ENCODE assay signal across 9 cellular contexts in genomic region chr14:89428163-89428523, GRCh38. TPM values are rescaled to one million over a fixed set of nuclear protein-coding genes. Genes with fewer than 3 reads are reported as not detected.
DNase-seq lines count a peak whose midpoint lies in the region; ATAC-seq and TF ChIP-seq lines count a peak whose summit lies in the region.
"Had no signal": no experiment of that assay in that cellular context is flagged by ENCODE, and none has a peak within 500 bp of the region (broad histone marks: within the 10 kb centered on the region; RNA-seq: fewer than 3 reads in every experiment).

No MANE protein-coding gene starts in this region.

- peak overlapping the region; percentile 94 for H3K27ac Mint-ChIP-seq in activated CD4-positive, alpha-beta T cell treated with anti-CD3 and anti-CD28 coated beads for 36 hours

- WGBS in right lobe of liver (ENCODE audit: insufficient coverage, low coverage, low lambda C conversion rate, missing lambda C conversion rate), result 65% methylated on average over 2 of the region's 2 CpGs

- ATAC-seq in activated CD4-positive, alpha-beta T cell treated with anti-CD3 and anti-CD28 coated beads for 36 hours, result no peak
- ATAC-seq in right lobe of liver, result peak in 1 of 4 donors; percentile 32
- ATAC-seq in thoracic aorta (ENCODE audit: insufficient number of reproducible peaks, low FRiP score, low read depth), result no peak
- ATAC-seq in HG02973 (IDR thresholded peaks at IDR 0.05; ENCODE audit: unreplicated experiment), result no peak

- peak overlapping the region; percentile 68 for H3K9ac ChIP-seq in adipocyte (ENCODE audit: low read length)

- H3K9me3 ChIP-seq in adipocyte (ENCODE audit: control insufficient read depth, low read length) (no peaks in the 10 kb centered on the region), right lobe of liver (no peaks in the 10 kb centered on the region), thoracic aorta (no peaks in the 10 kb centered on the region)

- peak overlapping the region; percentile 57 for H3K4me3 ChIP-seq in adipocyte (ENCODE audit: low read length)
- no peak overlapping the region for H3K4me3 ChIP-seq in right lobe of liver
- H3K4me3 ChIP-seq in thoracic aorta, result peak overlapping the region; percentile 61

- TF ChIP-seq CTCF in right lobe of liver (IDR thresholded peaks at IDR 0.05) (no peak), thoracic aorta (IDR thresholded peaks at IDR 0.05) (no peak)

- no peaks in the 10 kb centered on the region for H3K27me3 Mint-ChIP-seq in activated CD4-positive, alpha-beta T cell treated with anti-CD3 and anti-CD28 coated beads for 36 hours

- H3K4me1 Mint-ChIP-seq in activated CD4-positive, alpha-beta T cell treated with anti-CD3 and anti-CD28 coated beads for 36 hours, result peaks cover 79% of the 10 kb centered on the region

- DNase-seq in activated CD4-positive, alpha-beta T cell treated with anti-CD3 and anti-CD28 coated beads for 36 hours, result no peak
- no peak for DNase-seq in activated CD4-positive, alpha-beta T cell treated with anti-CD3 and anti-CD28 coated beads, Interleukin-2, amount 50 U/mL, for 1 hour
- DNase-seq in adipocyte (ENCODE audit: low read depth), result peak; percentile 17
- DNase-seq in right lobe of liver, result no peak
- no peak for DNase-seq in thoracic aorta (ENCODE audit: low spot score)
- DNase-seq in midbrain (lab: John Stamatoyannopoulos, UW), result no peak
- DNase-seq in epidermal melanocyte (ENCODE audit: insufficient read length, low spot score), result no peak
- DNase-seq: activated T-cell treated with anti-CD3 and anti-CD28 coated beads, Interleukin-2, amount 50 U/mL, for 1 hour had no signal

- peak overlapping the region; percentile 26 for H3K4me3 Mint-ChIP-seq in activated CD4-positive, alpha-beta T cell treated with anti-CD3 and anti-CD28 coated beads for 36 hours

- POLR2A ChIA-PET in activated CD4-positive, alpha-beta T cell treated with anti-CD3 and anti-CD28 coated beads for 36 hours (lab: Charles Lee), result no interaction called here

- intact Hi-C loops in activated CD4-positive, alpha-beta T cell treated with anti-CD3 and anti-CD28 coated beads for 36 hours (cut with DNase I, micrococcal nuclease), result loop anchor here (2.0 to 10.0 kb wide), 4 partner anchors 193 to 636 kb away; partner anchors contain the start of genes EFCAB11 (in 1 of the 2), EML5 (in 1 of the 2) and TDP1 (in 1 of the 2)
- intact Hi-C loops in right lobe of liver (cut with DNase I), result no loop called here

- peaks cover 60% of the 10 kb centered on the region for H3K4me1 ChIP-seq in adipocyte (ENCODE audit: control insufficient read depth, insufficient read depth, low read length)
- H3K4me1 ChIP-seq in right lobe of liver, result peaks cover 0 to 44% (median 6%) of the 10 kb centered on the region in 4 donors
- H3K4me1 ChIP-seq in thoracic aorta (ENCODE audit: control insufficient read depth in 1 of 2, low read depth in 2 of 2), result peaks cover 35 to 62% of the 10 kb centered on the region in 2 donors

- CTCF ChIA-PET in activated CD4-positive, alpha-beta T cell treated with anti-CD3 and anti-CD28 coated beads for 36 hours (lab: Charles Lee), result interaction anchor here (1.1 kb wide), 1 partner anchor 88 kb away, joined by 3 read pairs; no protein-coding TSS in a partner anchor

- H3K36me3 ChIP-seq in adipocyte (ENCODE audit: control insufficient read depth, insufficient read depth, low read length, severe bottlenecking), result no peaks in the 10 kb centered on the region
- H3K36me3 ChIP-seq in right lobe of liver, result no peaks in the 10 kb centered on the region
- H3K36me3 ChIP-seq in thoracic aorta, result no peaks in the 10 kb centered on the region

- no peak for TF ChIP-seq POLR2A in right lobe of liver (IDR thresholded peaks at IDR 0.05)

- peaks cover 7% of the 10 kb centered on the region for H3K36me3 Mint-ChIP-seq in activated CD4-positive, alpha-beta T cell treated with anti-CD3 and anti-CD28 coated beads for 36 hours (ENCODE audit: low read depth)

- no peaks in the 10 kb centered on the region for H3K9me3 Mint-ChIP-seq in activated CD4-positive, alpha-beta T cell treated with anti-CD3 and anti-CD28 coated beads for 36 hours (ENCODE audit: low read depth)

- no peaks in the 10 kb centered on the region for H3K27me3 ChIP-seq in adipocyte (replicated peaks; ENCODE audit: control insufficient read depth, insufficient read depth, low read length)
- no peaks in the 10 kb centered on the region for H3K27me3 ChIP-seq in right lobe of liver
- no peaks in the 10 kb centered on the region for H3K27me3 ChIP-seq in thoracic aorta (replicated peaks; ENCODE audit: insufficient read depth)

- peak overlapping the region in 2 of 3 donors; percentile 16 to 70 for H3K27ac ChIP-seq in right lobe of liver
- peak overlapping the region; percentile 95 to 97 for H3K27ac ChIP-seq in thoracic aorta

RNA-seq across cellular contexts. Expression of gene FOXN3, which starts 11.1 kb away (rescaled TPM):
- total RNA-seq in activated CD4-positive, alpha-beta T cell treated with anti-CD3 and anti-CD28 coated beads for 36 hours, result 10 to 100 TPM; 69.1 to 76.3 TPM
- total RNA-seq in right lobe of liver (10 to 100 TPM; 41.5 to 74.2 (median 55.8) TPM), thoracic aorta (100 to 1,000 TPM; 141 to 150 TPM)

Comparison
In these comparisons a context has a peak if more than half of its experiments do, and no peak if none do; other contexts are left out.
1. H3K4me3 ChIP-seq: peak in adipocyte (single experiment) and thoracic aorta (single experiment); none in right lobe of liver (0 of 3).
2. intact Hi-C loops: an anchor here in activated CD4-positive, alpha-beta T cell treated with anti-CD3 and anti-CD28 coated beads for 36 hours (2.0 to 10.0 kb wide); none called in right lobe of liver.